Comparison of ENCODE assay signal across 8 cellular contexts in the genomic region with DNA sequence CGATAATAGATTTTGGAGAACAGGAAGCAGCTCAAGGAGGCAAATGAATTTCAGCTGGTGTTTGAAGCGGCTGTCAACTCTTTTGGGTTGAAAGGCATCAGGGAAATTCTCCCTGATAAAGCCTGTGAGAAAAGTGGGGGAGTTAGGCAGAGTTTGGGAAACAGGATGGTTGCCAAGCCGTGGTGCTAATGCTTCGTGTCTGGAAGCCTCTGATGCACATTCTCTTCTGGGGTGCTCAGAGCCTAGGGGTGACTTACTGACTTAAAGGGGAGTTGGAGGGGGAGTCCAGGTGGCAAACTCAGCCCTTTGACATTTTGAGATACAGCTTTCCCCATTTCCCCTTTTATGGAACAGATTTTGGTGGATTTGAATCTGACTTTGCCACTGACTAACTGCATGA.
"Had no signal": no experiment of that assay in that cellular context is flagged by ENCODE, and none has a peak within 500 bp of the region (broad histone marks: within the 10 kb centered on the region; RNA-seq: fewer than 3 reads in every experiment).

No MANE protein-coding gene starts in this region.

- H3K36me3 Mint-ChIP-seq: IgD-negative memory B cell had no signal

- ATAC-seq: HepG2 had no signal

- H3K4me2 ChIP-seq: KMS-11 had no signal

- H3K9me3 Mint-ChIP-seq: H9 had no signal

- H2AFZ ChIP-seq: GM23248 had no signal

- H3K4me1 Mint-ChIP-seq: IgD-negative memory B cell had no signal

- DNase-seq: GM23248, H9, HCEC 1CT, KBM-7 had no signal

- H3K4me3 Mint-ChIP-seq: H9, IgD-negative memory B cell had no signal

- H3K4me3 ChIP-seq: GM23248 had no signal

- H3K27ac ChIP-seq: GM23248, HL-60, KMS-11 had no signal

- H3K27ac Mint-ChIP-seq: H9, IgD-negative memory B cell had no signal
